In the genomic region with DNA sequence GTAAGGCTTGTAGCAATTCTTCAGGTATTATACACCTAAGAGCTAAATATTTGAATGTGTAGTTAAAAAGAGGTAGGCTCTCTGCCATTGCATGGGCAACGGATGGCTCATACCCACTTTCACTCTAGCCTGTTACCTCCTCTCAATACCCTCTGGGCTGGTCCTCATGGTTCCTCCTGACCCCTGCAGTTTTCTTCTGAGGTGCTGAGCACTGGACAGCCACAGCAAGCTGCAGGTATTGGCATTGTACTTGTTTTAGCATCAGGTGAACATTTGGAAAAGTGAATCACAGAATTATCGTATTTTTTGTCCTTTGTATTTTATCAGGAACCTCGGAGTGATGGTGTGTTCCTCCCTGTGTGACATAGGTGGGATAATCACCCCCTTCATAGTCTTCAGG, we compare ENCODE assay signal across 28 cellular contexts. TPM values are rescaled to one million over a fixed set of nuclear protein-coding genes. Genes with fewer than 3 reads are reported as not detected.
"Had no signal": no experiment of that assay in that cellular context is flagged by ENCODE, and none has a peak within 500 bp of the region (broad histone marks: within the 10 kb centered on the region; RNA-seq: fewer than 3 reads in every experiment).

No MANE protein-coding gene starts in this region.

- H3K4me3 ChIP-seq: colonic mucosa, coronary artery, dorsolateral prefrontal cortex, esophagus squamous epithelium, gastrocnemius medialis, gastroesophageal sphincter, heart left ventricle, heart right ventricle had no signal

- H3K27me3 Mint-ChIP-seq: effector memory CD8-positive, alpha-beta T cell had no signal

- H3K4me3 Mint-ChIP-seq: dendritic cell treated with granulocyte-macrophage colony-stimulating factor and Interleukin-4, amounts not matched to agents 40 ng/mL and 50 ng/mL, for 4 days; effector memory CD8-positive, alpha-beta T cell; endodermal cell had no signal

- H3K27me3 ChIP-seq: colonic mucosa, dorsolateral prefrontal cortex, esophagus squamous epithelium, foreskin keratinocyte, gastrocnemius medialis, gastroesophageal sphincter, heart left ventricle, heart right ventricle had no signal

- DNase-seq: colonic mucosa; cortex of kidney; dermis blood vessel endothelial cell; dorsolateral prefrontal cortex; effector CD4-positive, alpha-beta T cell; effector CD8-positive, alpha-beta T cell; effector memory CD4-positive, alpha-beta T cell; effector memory CD8-positive, alpha-beta T cell; endodermal cell; erythroblast; esophagus squamous epithelium; foreskin fibroblast; foreskin keratinocyte; foreskin melanocyte; gastrocnemius medialis; glutamatergic neuron; head of caudate nucleus; heart left ventricle; heart right ventricle had no signal

- H3K4me1 Mint-ChIP-seq: endodermal cell had no signal

- H3K27ac Mint-ChIP-seq: dendritic cell treated with granulocyte-macrophage colony-stimulating factor and Interleukin-4, amounts not matched to agents 40 ng/mL and 50 ng/mL, for 4 days; effector memory CD8-positive, alpha-beta T cell; endodermal cell had no signal

- H3K27ac ChIP-seq: colonic mucosa, coronary artery, dorsolateral prefrontal cortex, epithelial cell of prostate, esophagus squamous epithelium, foreskin keratinocyte, gastrocnemius medialis, gastroesophageal sphincter, heart left ventricle, heart right ventricle had no signal

- H3K9me3 ChIP-seq: colonic mucosa, gastrocnemius medialis, gastroesophageal sphincter had no signal

- H3K9me3 Mint-ChIP-seq: dendritic cell treated with granulocyte-macrophage colony-stimulating factor and Interleukin-4, amounts not matched to agents 40 ng/mL and 50 ng/mL, for 4 days had no signal

- H3K36me3 ChIP-seq: colonic mucosa, gastroesophageal sphincter, heart left ventricle had no signal

- ATAC-seq: effector memory CD8-positive, alpha-beta T cell; esophagus mucosa; foreskin keratinocyte; gastrocnemius medialis; gastroesophageal sphincter; heart left ventricle; heart right ventricle had no signal

- H3K4me1 ChIP-seq: colonic mucosa, esophagus squamous epithelium, foreskin keratinocyte, gastrocnemius medialis, heart left ventricle, heart right ventricle had no signal

RNA-seq across cellular contexts. Expression of a gene that starts 32.9 kb away (rescaled TPM):
- total RNA-seq: dermis microvascular lymphatic vessel endothelial cell, endothelial cell of umbilical vein, frontal cortex, glomerular endothelial cell had no signal
